ENCODE assay signal across 26 cellular contexts in genomic region chr1:29473167-29473855, GRCh38.
DNase-seq lines count a peak whose midpoint lies in the region; ATAC-seq and TF ChIP-seq lines count a peak whose summit lies in the region.
"Had no signal": no experiment of that assay in that cellular context is flagged by ENCODE, and none has a peak within 500 bp of the region (broad histone marks: within the 10 kb centered on the region; RNA-seq: fewer than 3 reads in every experiment).

No MANE protein-coding gene starts in this region.

- no peaks in the 10 kb centered on the region for H3K36me3 Mint-ChIP-seq in activated CD8-positive, alpha-beta memory T cell treated with anti-CD3 and anti-CD28 coated beads, Interleukin-2, amount 10 ng/mL, durations not matched to agents 7 days and 5 days
- no peaks in the 10 kb centered on the region for H3K36me3 Mint-ChIP-seq in endodermal cell (ENCODE audit: low read depth)
- H3K36me3 Mint-ChIP-seq: CD4-positive, alpha-beta memory T cell; immature natural killer cell; T-cell; WTC11 had no signal

- no peak for TF ChIP-seq CTCF in endodermal cell (conservative IDR thresholded peaks at IDR 0.05)
- no peak for TF ChIP-seq CTCF in stomach (IDR thresholded peaks at IDR 0.05)

- H3K27me3 ChIP-seq in endodermal cell (ENCODE audit: control insufficient read depth, insufficient read depth, low read length, poor library complexity, severe bottlenecking): no peaks in the 10 kb centered on the region
- H3K27me3 ChIP-seq in stomach: peaks cover 0 to 76% (median 9%) of the 10 kb centered on the region in 3 donors
- H3K27me3 ChIP-seq in Karpas-422 (ENCODE audit: low read length): no peaks in the 10 kb centered on the region
- H3K27me3 ChIP-seq: ascending aorta, pancreas, thyroid gland, vagina had no signal

- no peak overlapping the region for H3K27ac Mint-ChIP-seq in activated CD8-positive, alpha-beta memory T cell treated with anti-CD3 and anti-CD28 coated beads, Interleukin-2, amount 10 ng/mL, durations not matched to agents 7 days and 5 days
- H3K27ac Mint-ChIP-seq in endodermal cell: no peak overlapping the region
- H3K27ac Mint-ChIP-seq: activated CD4-positive, alpha-beta T cell treated with anti-CD3 and anti-CD28 coated beads, Interleukin-2, amount 10 ng/mL, durations not matched to agents 24 days and 14 days; CD4-positive, alpha-beta memory T cell; immature natural killer cell; T-cell; WTC11 had no signal

- TF ChIP-seq EP300 in stomach (IDR thresholded peaks at IDR 0.05): no peak

- no peak for ATAC-seq in activated CD8-positive, alpha-beta memory T cell treated with anti-CD3 and anti-CD28 coated beads, Interleukin-2, amount 10 ng/mL, durations not matched to agents 7 days and 5 days
- ATAC-seq in GM18867 (IDR thresholded peaks at IDR 0.05; ENCODE audit: unreplicated experiment): no peak
- ATAC-seq in GM18909 (IDR thresholded peaks at IDR 0.05; ENCODE audit: poor library complexity, unreplicated experiment): no peak
- ATAC-seq: activated T-cell treated with anti-CD3 and anti-CD28 coated beads, Interleukin-2, amount 50 U/mL, for 4 hours; stimulated activated naive CD8-positive, alpha-beta T cell treated with anti-CD3 and anti-CD28 coated beads, Interleukin-15, amount 100 ng/mL, for 72 hours; T-cell; WTC11 had no signal

- H3K4me2 ChIP-seq in Karpas-422 (ENCODE audit: low read depth, low read length, poor library complexity, severe bottlenecking): no peak overlapping the region
- H3K4me2 ChIP-seq: smooth muscle cell had no signal

- H3K9me3 Mint-ChIP-seq in activated CD8-positive, alpha-beta memory T cell treated with anti-CD3 and anti-CD28 coated beads, Interleukin-2, amount 10 ng/mL, durations not matched to agents 7 days and 5 days (ENCODE audit: low read depth): no peaks in the 10 kb centered on the region
- no peaks in the 10 kb centered on the region for H3K9me3 Mint-ChIP-seq in endodermal cell
- H3K9me3 Mint-ChIP-seq: activated CD4-positive, alpha-beta T cell treated with anti-CD3 and anti-CD28 coated beads, Interleukin-2, amount 10 ng/mL, durations not matched to agents 24 days and 14 days; activated T-cell treated with anti-CD3 and anti-CD28 coated beads, Interleukin-2, amount 50 U/mL, for 4 hours; immature natural killer cell; stimulated activated naive CD8-positive, alpha-beta T cell treated with anti-CD3 and anti-CD28 coated beads, Interleukin-15, amount 100 ng/mL, for 72 hours; T-cell; WTC11 had no signal

- no peak for TF ChIP-seq POLR2A in stomach (IDR thresholded peaks at IDR 0.05)

- H3K9me2 ChIP-seq in Karpas-422 (replicated peaks; ENCODE audit: insufficient read depth, low read length): no peaks in the 10 kb centered on the region

- intact Hi-C loops in stomach (cut with DNase I; ENCODE audit: low total_unique reads): no loop called here

- no peaks in the 10 kb centered on the region for H3K4me1 Mint-ChIP-seq in activated CD8-positive, alpha-beta memory T cell treated with anti-CD3 and anti-CD28 coated beads, Interleukin-2, amount 10 ng/mL, durations not matched to agents 7 days and 5 days
- H3K4me1 Mint-ChIP-seq in endodermal cell: peaks cover 67% of the 10 kb centered on the region
- H3K4me1 Mint-ChIP-seq: activated CD4-positive, alpha-beta T cell treated with anti-CD3 and anti-CD28 coated beads, Interleukin-2, amount 10 ng/mL, durations not matched to agents 24 days and 14 days; CD4-positive, alpha-beta memory T cell; immature natural killer cell; stimulated activated naive CD8-positive, alpha-beta T cell treated with anti-CD3 and anti-CD28 coated beads, Interleukin-15, amount 100 ng/mL, for 72 hours; T-cell had no signal

- H3K9me3 ChIP-seq in endodermal cell (ENCODE audit: control insufficient read depth, low read length) (no peaks in the 10 kb centered on the region), stomach (no peaks in the 10 kb centered on the region), Karpas-422 (ENCODE audit: low read length) (no peaks in the 10 kb centered on the region)
- H3K9me3 ChIP-seq: ascending aorta, pancreas, SJCRH30, thyroid gland, vagina had no signal

- no peaks in the 10 kb centered on the region for H3K36me3 ChIP-seq in endodermal cell (ENCODE audit: control insufficient read depth, insufficient read depth, low read length)
- H3K36me3 ChIP-seq in stomach: no peaks in the 10 kb centered on the region
- no peaks in the 10 kb centered on the region for H3K36me3 ChIP-seq in Karpas-422 (ENCODE audit: insufficient read depth, low read length)
- H3K36me3 ChIP-seq: ascending aorta, pancreas, SJCRH30, thyroid gland, vagina had no signal

- H3K27ac ChIP-seq in endodermal cell (ENCODE audit: low read depth, low read length) (no peak overlapping the region), stomach (no peak overlapping the region), Karpas-422 (ENCODE audit: low read length) (no peak overlapping the region)
- H3K27ac ChIP-seq: ascending aorta, pancreas, SJCRH30, thyroid gland, vagina had no signal

- WGBS in endodermal cell (ENCODE audit: insufficient coverage in 1 of 2, insufficient read length in 1 of 2), 2 experiments: 92 to 93% methylated on average over 7 to 9 of the region's 9 CpGs
- 69 to 70% (median 70%) methylated on average over 9 of the region's 9 CpGs for WGBS in stomach, 5 donors

- H3K4me1 ChIP-seq in endodermal cell (ENCODE audit: control insufficient read depth, insufficient read depth, low read length): peaks cover 28% of the 10 kb centered on the region
- H3K4me1 ChIP-seq in stomach: no peaks in the 10 kb centered on the region
- no peaks in the 10 kb centered on the region for H3K4me1 ChIP-seq in Karpas-422 (ENCODE audit: low read length)
- H3K4me1 ChIP-seq: ascending aorta, pancreas, SJCRH30, thyroid gland, vagina had no signal

- CTCF ChIA-PET in activated CD8-positive, alpha-beta memory T cell treated with anti-CD3 and anti-CD28 coated beads, Interleukin-2, amount 10 ng/mL, durations not matched to agents 7 days and 5 days (lab: Charles Lee): no interaction called here

- DNase-seq in activated CD8-positive, alpha-beta memory T cell treated with anti-CD3 and anti-CD28 coated beads for 24 hours: peak; percentile 15
- no peak for DNase-seq in activated CD8-positive, alpha-beta memory T cell treated with anti-CD3 and anti-CD28 coated beads, Interleukin-2, amount 10 ng/mL, durations not matched to agents 7 days and 5 days
- DNase-seq in NCI-H69 (lab: John Stamatoyannopoulos, UW): peak; percentile 53
- peak; percentile 35 for DNase-seq in endodermal cell
- DNase-seq in stomach: peak; percentile 8
- no peak for DNase-seq in Karpas-422
- DNase-seq: activated CD4-positive, alpha-beta T cell treated with anti-CD3 and anti-CD28 coated beads, Interleukin-2, amount 10 ng/mL, durations not matched to agents 24 days and 14 days; activated gamma-delta T cell; activated T-cell treated with anti-CD3 and anti-CD28 coated beads, Interleukin-2, amount 50 U/mL, for 4 hours; CD4-positive, alpha-beta memory T cell; DMS153; effector CD8-positive, alpha-beta T cell; immature natural killer cell; NCI-H187; NCI-H526 treated with DMSO at 0.1 percent for 48 hours; pancreas; SJCRH30; stimulated activated naive CD8-positive, alpha-beta T cell treated with anti-CD3 and anti-CD28 coated beads, Interleukin-15, amount 100 ng/mL, for 72 hours; T-cell; thyroid gland had no signal

- no peak overlapping the region for H2AFZ ChIP-seq in Karpas-422 (ENCODE audit: low read length)

- H3K4me3 Mint-ChIP-seq in activated CD8-positive, alpha-beta memory T cell treated with anti-CD3 and anti-CD28 coated beads, Interleukin-2, amount 10 ng/mL, durations not matched to agents 7 days and 5 days: no peak overlapping the region
- H3K4me3 Mint-ChIP-seq in endodermal cell: no peak overlapping the region
- H3K4me3 Mint-ChIP-seq: activated CD4-positive, alpha-beta T cell treated with anti-CD3 and anti-CD28 coated beads, Interleukin-2, amount 10 ng/mL, durations not matched to agents 24 days and 14 days; activated T-cell treated with anti-CD3 and anti-CD28 coated beads, Interleukin-2, amount 50 U/mL, for 4 hours; CD4-positive, alpha-beta memory T cell; immature natural killer cell; stimulated activated naive CD8-positive, alpha-beta T cell treated with anti-CD3 and anti-CD28 coated beads, Interleukin-15, amount 100 ng/mL, for 72 hours; T-cell; WTC11 had no signal

- H3K27me3 Mint-ChIP-seq in activated CD8-positive, alpha-beta memory T cell treated with anti-CD3 and anti-CD28 coated beads, Interleukin-2, amount 10 ng/mL, durations not matched to agents 7 days and 5 days: peaks cover 52% of the 10 kb centered on the region
- H3K27me3 Mint-ChIP-seq in endodermal cell (ENCODE audit: insufficient read depth): peaks cover 2% of the 10 kb centered on the region

- H4K20me1 ChIP-seq in Karpas-422 (ENCODE audit: insufficient read depth, low read depth, low read length): no peaks in the 10 kb centered on the region

- H3K4me3 ChIP-seq in endodermal cell (ENCODE audit: low read length) (no peak overlapping the region), stomach (no peak overlapping the region), Karpas-422 (ENCODE audit: low read length) (no peak overlapping the region)
- H3K4me3 ChIP-seq: ascending aorta, pancreas, SJCRH30, smooth muscle cell, thyroid gland, vagina had no signal

- H3K9ac ChIP-seq in endodermal cell (ENCODE audit: extremely low read depth, low read length, poor library complexity, severe bottlenecking) (no peak overlapping the region), Karpas-422 (ENCODE audit: low read length) (no peak overlapping the region)

- no peaks in the 10 kb centered on the region for H3K79me2 ChIP-seq in Karpas-422 (ENCODE audit: low read length)

Comparison
In these comparisons a context has a peak if more than half of its experiments do, and no peak if none do; other contexts are left out.
1. DNase-seq: peak in activated CD8-positive, alpha-beta memory T cell treated with anti-CD3 and anti-CD28 coated beads for 24 hours (single experiment), NCI-H69 (single experiment), endodermal cell (single experiment) and stomach (single experiment); none in activated CD8-positive, alpha-beta memory T cell treated with anti-CD3 and anti-CD28 coated beads, Interleukin-2, amount 10 ng/mL, durations not matched to agents 7 days and 5 days (single experiment) and Karpas-422 (single experiment).